ENCODE assay signal across 32 cellular contexts in the genomic region with DNA sequence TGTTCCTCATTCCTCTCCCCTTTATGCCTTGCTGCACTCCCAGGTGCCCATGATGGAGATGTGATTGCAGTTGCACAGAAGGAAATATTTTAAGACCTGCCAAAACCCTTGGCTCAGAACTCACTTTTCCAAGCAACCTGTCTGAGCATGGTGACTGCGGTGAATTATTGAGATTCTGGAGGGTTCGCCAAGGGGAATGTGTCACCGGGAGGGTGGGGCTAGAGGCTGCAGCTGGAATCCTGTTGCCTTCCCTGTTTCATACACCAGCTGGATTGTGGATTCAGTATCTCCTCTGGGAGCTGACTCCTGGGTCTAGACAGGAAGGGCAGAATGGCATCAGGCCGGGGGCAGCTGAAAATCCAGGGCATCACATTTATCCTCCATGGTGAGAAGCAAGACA.
"Had no signal": no experiment of that assay in that cellular context is flagged by ENCODE, and none has a peak within 500 bp of the region (broad histone marks: within the 10 kb centered on the region; RNA-seq: fewer than 3 reads in every experiment).

No MANE protein-coding gene starts in this region.

- ATAC-seq: activated naive CD8-positive, alpha-beta T cell treated with anti-CD3 and anti-CD28 coated beads, Interleukin-2, amount 50 U/mL, for 24 hours; PC-3; Right ventricle myocardium inferior had no signal

- H3K4me3 ChIP-seq: MG63, Peyer's patch had no signal

- H3K27ac ChIP-seq: Peyer's patch, RWPE1, VCaP had no signal

- H3K27me3 ChIP-seq: MG63, Peyer's patch had no signal

- DNase-seq: activated B cell treated with CpG ODN at 0.5 μM for 24 hours; activated CD4-positive, alpha-beta memory T cell treated with anti-CD3 and anti-CD28 coated beads for 36 hours; activated CD4-positive, alpha-beta T cell treated with anti-CD3 and anti-CD28 coated beads for 4 hours; activated CD4-positive, alpha-beta T cell treated with anti-CD3 and anti-CD28 coated beads, Interleukin-2, amount 50 U/mL, for 1 hour; activated CD4-positive, CD25-positive, alpha-beta regulatory T cell treated with anti-CD3 and anti-CD28 coated beads, Interleukin-2, amount 50 U/mL, for 72 hours; activated CD8-positive, alpha-beta memory T cell treated with anti-CD3 and anti-CD28 coated beads, Interleukin-2, amount 50 U/mL, for 48 hours; activated effector memory CD4-positive, alpha-beta T cell treated with Interleukin-2 at 50 U/mL for 16 hours; activated naive CD4-positive, alpha-beta T cell treated with anti-CD3 and anti-CD28 coated beads, Interleukin-2, amount 10 ng/mL, durations not matched to agents 7 days and 5 days; activated naive CD8-positive, alpha-beta T cell treated with anti-CD3 and anti-CD28 coated beads, Interleukin-2, amount 50 U/mL, for 24 hours; activated T-cell treated with anti-CD3 and anti-CD28 coated beads, Interleukin-2, amount 50 U/mL, for 48 hours; anterior cingulate cortex; caudate nucleus; Karpas-422; MG63; NCI-H1048; NCI-H1105 treated with DMSO at 0.1 percent for 48 hours; NCI-H1436; NCI-H1694; NCI-H1930; NCI-H2081 treated with DMSO at 0.1 percent for 48 hours; NCI-H345; NCI-H524 treated with DMSO at 0.1 percent for 48 hours; NK-92 treated with Interleukin-12 subunit alpha and Interleukin-12 subunit beta, amount 100 ng/mL, for 24 hours; PC-3; Peyer's patch; SW 1271; T-helper 1 cell; T-helper 2 cell; T-helper 9 cell had no signal

- H3K36me3 ChIP-seq: MG63, Peyer's patch had no signal
